In the genomic region with DNA sequence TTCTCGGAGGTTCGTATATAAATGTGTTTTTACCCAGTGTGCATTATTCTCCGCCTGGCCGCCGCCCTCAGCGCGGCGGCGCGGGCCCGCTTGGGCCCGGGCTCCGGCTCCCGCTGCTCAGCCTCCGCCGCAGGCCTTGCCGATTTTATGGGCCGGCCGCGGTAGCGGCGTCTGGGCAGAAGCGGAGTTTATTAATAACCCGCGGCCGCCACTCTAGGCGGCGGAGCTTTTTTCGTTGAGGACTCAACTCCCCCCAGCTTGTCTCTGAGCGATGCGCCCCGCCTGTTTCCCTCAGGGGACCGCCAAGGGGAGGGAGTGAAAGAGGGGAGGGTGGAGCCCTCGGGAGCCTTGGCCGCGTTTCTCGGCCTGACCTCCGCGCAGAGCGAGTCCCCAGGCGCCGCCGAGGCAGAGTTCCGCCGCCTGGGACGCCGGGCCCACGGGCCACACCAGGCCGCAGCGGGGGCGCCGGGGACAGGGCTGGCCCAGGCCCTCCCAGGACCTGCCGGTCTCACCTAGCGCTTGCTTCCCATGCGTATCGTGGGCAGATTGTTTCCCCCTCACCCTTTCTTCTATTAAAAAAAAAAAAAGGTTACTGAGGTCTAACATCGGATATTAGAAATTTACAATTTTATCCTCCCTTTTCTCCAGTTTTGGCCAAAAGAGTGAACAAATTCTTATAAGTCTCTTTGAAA, we compare ENCODE assay signal across 8 cellular contexts. TPM values are rescaled to one million over a fixed set of nuclear protein-coding genes. Genes with fewer than 3 reads are reported as not detected.
DNase-seq lines count a peak whose midpoint lies in the region; ATAC-seq and TF ChIP-seq lines count a peak whose summit lies in the region.

No MANE protein-coding gene starts in this region.

- 0% methylated on average over 57 of the region's 57 CpGs for WGBS in heart right ventricle, 2 donors

- H3K4me3 ChIP-seq in GM12875 (ENCODE audit: low read depth, low read length) (peak overlapping the region; percentile 73), heart right ventricle (peak overlapping the region; percentile 52 to 99 (median 72)), upper lobe of right lung (peak overlapping the region; percentile 74)

- no peaks in the 10 kb centered on the region for H3K27me3 ChIP-seq in heart right ventricle
- H3K27me3 ChIP-seq in upper lobe of right lung = no peaks in the 10 kb centered on the region

- TF ChIP-seq CTCF in GM12875 (IDR thresholded peaks at IDR 0.05; ENCODE audit: borderline replicate concordance, insufficient read depth, low read depth, low read length) (no peak), heart right ventricle (IDR thresholded peaks at IDR 0.05) (no peak), upper lobe of right lung (IDR thresholded peaks at IDR 0.05) (no peak)

- H3K4me1 ChIP-seq in heart right ventricle (peaks cover 3 to 29% (median 21%) of the 10 kb centered on the region in 9 donors), upper lobe of right lung (peaks cover 14% of the 10 kb centered on the region)

- intact Hi-C loops in heart right ventricle (cut with DNase I) (loop anchor here in 5 of 10 donors (2.0 to 5.0 kb wide), 5 partner anchors 76 to 151 kb away; partner anchors contain the start of genes IPO7 (in 1 of the 5), TMEM41B (in 1 of the 5) and WEE1 (in 1 of the 5)), posterior vena cava (cut with DNase I) (no loop called here), upper lobe of right lung (cut with DNase I) (no loop called here)

- H3K36me3 ChIP-seq in heart right ventricle (peaks cover 0 to 2% (median 0%) of the 10 kb centered on the region in 9 donors), upper lobe of right lung (no peaks in the 10 kb centered on the region)

- H3K9me3 ChIP-seq in heart right ventricle (no peaks in the 10 kb centered on the region), upper lobe of right lung (no peaks in the 10 kb centered on the region)

- peak; percentile 53 for ATAC-seq in HG02610 (IDR thresholded peaks at IDR 0.05; ENCODE audit: unreplicated experiment)
- peak; percentile 70 to 90 (median 82) for ATAC-seq in heart right ventricle
- peak; percentile 79 for ATAC-seq in upper lobe of right lung

- H3K27ac ChIP-seq in heart right ventricle (peak overlapping the region; percentile 95 to 100 (median 98)), upper lobe of right lung (peak overlapping the region; percentile 98)

- DNase-seq in NCI-H1092 treated with DMSO at 0.1 percent for 48 hours (lab: John Stamatoyannopoulos, UW) (peak; percentile 94), SW 1271 (lab: John Stamatoyannopoulos, UW) (peak; percentile 60 to 89), amniotic epithelial cell (ENCODE audit: low read depth) (peak; percentile 82), heart right ventricle (peak; percentile 91 to 92), posterior vena cava (ENCODE audit: low spot score) (peak; percentile 97), upper lobe of right lung (peak; percentile 92)

RNA-seq across cellular contexts. Expression of gene ZNF143, which starts 0.4 kb away (rescaled TPM):
- total RNA-seq in heart right ventricle (10 to 100 TPM; 11.7 to 28.8 (median 17.6) TPM), posterior vena cava (10 to 100 TPM; 28.5 to 31.3 TPM), upper lobe of right lung (29.6 TPM)
- polyA plus RNA-seq in heart right ventricle = 10 to 100 TPM in 1 of 2 donors, 1 to 10 TPM in 1; 6.1 to 19.4 TPM

Comparison
In these comparisons a context has a peak if more than half of its experiments do, and no peak if none do; other contexts are left out.
1. Peak in every context shown above with its lines: DNase-seq, ATAC-seq, H3K4me3 ChIP-seq and H3K27ac ChIP-seq.